In genomic region chr7:22708677-22709061, GRCh38 we compare ENCODE assay signal across 3 cellular contexts. TPM values are rescaled to one million over a fixed set of nuclear protein-coding genes. Genes with fewer than 3 reads are reported as not detected.
"Had no signal": no experiment of that assay in that cellular context is flagged by ENCODE, and none has a peak within 500 bp of the region (broad histone marks: within the 10 kb centered on the region; RNA-seq: fewer than 3 reads in every experiment).

No MANE protein-coding gene starts in this region.

RNA-seq across cellular contexts. Expression of gene IL6, which starts 18.3 kb away (rescaled TPM):
- total RNA-seq: activated CD8-positive, alpha-beta T cell treated with anti-CD3 and anti-CD28 coated beads for 36 hours; activated naive CD4-positive, alpha-beta T cell treated with anti-CD3 and anti-CD28 coated beads, Interleukin-2, amount 50 U/mL, for 72 hours; cerebellum had no signal
